11 cellular contexts compared by ENCODE assay signal in genomic region chr1:156931974-156932710, GRCh38. TPM values are rescaled to one million over a fixed set of nuclear protein-coding genes. Genes with fewer than 3 reads are reported as not detected.
"Had no signal": no experiment of that assay in that cellular context is flagged by ENCODE, and none has a peak within 500 bp of the region (broad histone marks: within the 10 kb centered on the region; RNA-seq: fewer than 3 reads in every experiment).

No MANE protein-coding gene starts in this region.

- DNase-seq: activated CD4-positive, CD25-positive, alpha-beta regulatory T cell; activated naive CD4-positive, alpha-beta T cell treated with anti-CD3 and anti-CD28 coated beads, Interleukin-2, amount 50 U/mL, for 16 hours; activated T-cell treated with anti-CD3 and anti-CD28 coated beads, Interleukin-2, amount 50 U/mL, for 1 hour; heart left ventricle; stimulated activated CD4-positive, alpha-beta T cell treated with anti-CD3 and anti-CD28 coated beads, Interleukin-4, amount 100 ng/mL, for 1 hour; stimulated activated CD8-positive, alpha-beta memory T cell treated with anti-CD3 and anti-CD28 coated beads, Interleukin-4, amount 100 ng/mL, for 48 hours; stimulated activated naive CD8-positive, alpha-beta T cell treated with anti-CD3 and anti-CD28 coated beads, Interleukin-15, Interleukin-2, amounts not matched to agents 100 U/mL and 50 U/mL, for 24 hours; testis had no signal

- ATAC-seq: stimulated activated naive CD8-positive, alpha-beta T cell treated with anti-CD3 and anti-CD28 coated beads, Interleukin-15, Interleukin-2, amounts not matched to agents 100 U/mL and 50 U/mL, for 24 hours had no signal

- H3K36me3 ChIP-seq: prostate gland had no signal

- H3K27me3 ChIP-seq: testis had no signal

- H3K9me3 ChIP-seq: heart left ventricle, prostate gland, testis had no signal

- H3K4me1 ChIP-seq: prostate gland had no signal

- H3K4me3 ChIP-seq: prostate gland, testis had no signal

- H3K27ac ChIP-seq: prostate gland, testis had no signal

RNA-seq across cellular contexts. Expression of gene LRRC71, which starts 11.7 kb away (rescaled TPM):
- total RNA-seq: liver; T-helper 2 cell treated with Interferon-gamma antibody and Interleukin-4, amounts not matched to agents 100 ng/mL and 5 ng/mL, for 36 hours had no signal
